In genomic region chr4:4134368-4134767, GRCh38 we compare ENCODE assay signal across 2 cellular contexts.
DNase-seq lines count a peak whose midpoint lies in the region; ATAC-seq, FAIRE-seq and TF ChIP-seq lines count a peak whose summit lies in the region.
"Not testable (repeated sequence)": the region's sequence is repeated elsewhere in the genome, so short reads cannot be mapped to it uniquely, and the experiment has no call there.

No MANE protein-coding gene starts in this region.

- not testable (repeated sequence) for H3K9me1 ChIP-seq in K562 (ENCODE audit: control insufficient read depth, insufficient read depth, low read length)

- not testable (repeated sequence) for TF ChIP-seq EP300 in K562 (IDR thresholded peaks at IDR 0.05; ENCODE audit: low read length)

- H3K9ac ChIP-seq in K562 (ENCODE audit: insufficient read depth in 1 of 2, low read depth in 2 of 2, low read length in 2 of 2); kidney (ENCODE audit: low read length in 2 of 2): not testable (repeated sequence)

- in situ Hi-C loops in K562 (cut with MboI) = not testable (repeated sequence)

- not testable (repeated sequence) for TF ChIP-seq POLR2A in K562 (conservative IDR thresholded peaks at IDR 0.05)

- not testable (repeated sequence) for DNase-seq in K562 (ENCODE audit: extremely low read depth in 1 of 4, low spot score in 3 of 4); kidney

- TF ChIP-seq CTCF in K562 (IDR thresholded peaks at IDR 0.05 in 2 of 3, conservative IDR thresholded peaks at IDR 0.05 in 1 of 3; ENCODE audit: insufficient read depth in 2 of 3, low read depth in 1 of 3, low read length in 3 of 3); kidney (IDR thresholded peaks at IDR 0.05; ENCODE audit: borderline replicate concordance, extremely low read depth, insufficient read depth): not testable (repeated sequence)

- CTCF ChIA-PET in K562 (lab: Yijun Ruan, JAX; ENCODE audit: low intra/inter-chr PET ratio) = not testable (repeated sequence)

- FAIRE-seq in K562 (lab: Jason Lieb, UNC) = not testable (repeated sequence)
- peak; percentile 49 for FAIRE-seq in kidney (lab: Jason Lieb, UNC)

- not testable (repeated sequence) for H3K36me3 ChIP-seq in K562 (ENCODE audit: control insufficient read depth, insufficient read depth, low read length); kidney (ENCODE audit: control insufficient read depth in 1 of 2, insufficient read depth in 2 of 2, low read length in 2 of 2)

- POLR2A ChIA-PET in K562 (lab: Yijun Ruan, JAX) = not testable (repeated sequence)

- H3K4me1 ChIP-seq in K562 (replicated peaks in 1 of 2; ENCODE audit: control insufficient read depth in 2 of 2, insufficient read depth in 2 of 2, low read length in 2 of 2); kidney (ENCODE audit: control insufficient read depth in 1 of 2, insufficient read depth in 1 of 2, low read depth in 1 of 2, low read length in 2 of 2): not testable (repeated sequence)

- 1% methylated on average over 8 of the region's 8 CpGs for WGBS in K562 (ENCODE audit: insufficient coverage, low coverage, missing lambda C conversion rate)

- TF ChIP-seq RAD21 in K562 (CRISPR knock-in tag; conservative IDR thresholded peaks at IDR 0.05 in 1 of 2, IDR thresholded peaks at IDR 0.05 in 1 of 2) = not testable (repeated sequence)

- H3K79me2 ChIP-seq in K562 (ENCODE audit: control insufficient read depth, insufficient read depth, low read length) = not testable (repeated sequence)

- intact Hi-C loops in K562 (cut with micrococcal nuclease); kidney (cut with DNase I): not testable (repeated sequence)

- H3K4me2 ChIP-seq in K562 (ENCODE audit: insufficient read depth, low read length) = not testable (repeated sequence)

- not testable (repeated sequence) for H3K4me3 ChIP-seq in K562; kidney (ENCODE audit: low read length in 2 of 2)

- H2AFZ ChIP-seq in K562 (ENCODE audit: low read depth, low read length) = not testable (repeated sequence)

- not testable (repeated sequence) for ATAC-seq in K562

- H3K27me3 ChIP-seq in K562 (ENCODE audit: control insufficient read depth in 2 of 2, insufficient read depth in 2 of 2, low read length in 2 of 2) = not testable (repeated sequence)

- not testable (repeated sequence) for H4K20me1 ChIP-seq in K562 (replicated peaks; ENCODE audit: control insufficient read depth, insufficient read depth, low read length)

- H3K27ac ChIP-seq in K562 (ENCODE audit: extremely low read depth, low read depth, low read length); kidney (ENCODE audit: low read depth in 2 of 2, low read length in 2 of 2): not testable (repeated sequence)

- BruUV-seq in K562 (replicated peaks; lab: Mats Ljungman, UMichigan) = not testable (repeated sequence)

- not testable (repeated sequence) for H3K9me3 ChIP-seq in K562 (replicated peaks; ENCODE audit: control insufficient read depth, insufficient read depth, low read depth, low read length); kidney (ENCODE audit: control insufficient read depth in 1 of 2, low read length in 2 of 2)

TF ChIP-seq in K562, 482 proteins besides CTCF, POLR2A, EP300 and RAD21:
- peak; percentile 97 for TF ChIP-seq DACH1 (IDR thresholded peaks at IDR 0.05; ENCODE audit: partially characterized antibody)
- TF ChIP-seq, protein P1, sequence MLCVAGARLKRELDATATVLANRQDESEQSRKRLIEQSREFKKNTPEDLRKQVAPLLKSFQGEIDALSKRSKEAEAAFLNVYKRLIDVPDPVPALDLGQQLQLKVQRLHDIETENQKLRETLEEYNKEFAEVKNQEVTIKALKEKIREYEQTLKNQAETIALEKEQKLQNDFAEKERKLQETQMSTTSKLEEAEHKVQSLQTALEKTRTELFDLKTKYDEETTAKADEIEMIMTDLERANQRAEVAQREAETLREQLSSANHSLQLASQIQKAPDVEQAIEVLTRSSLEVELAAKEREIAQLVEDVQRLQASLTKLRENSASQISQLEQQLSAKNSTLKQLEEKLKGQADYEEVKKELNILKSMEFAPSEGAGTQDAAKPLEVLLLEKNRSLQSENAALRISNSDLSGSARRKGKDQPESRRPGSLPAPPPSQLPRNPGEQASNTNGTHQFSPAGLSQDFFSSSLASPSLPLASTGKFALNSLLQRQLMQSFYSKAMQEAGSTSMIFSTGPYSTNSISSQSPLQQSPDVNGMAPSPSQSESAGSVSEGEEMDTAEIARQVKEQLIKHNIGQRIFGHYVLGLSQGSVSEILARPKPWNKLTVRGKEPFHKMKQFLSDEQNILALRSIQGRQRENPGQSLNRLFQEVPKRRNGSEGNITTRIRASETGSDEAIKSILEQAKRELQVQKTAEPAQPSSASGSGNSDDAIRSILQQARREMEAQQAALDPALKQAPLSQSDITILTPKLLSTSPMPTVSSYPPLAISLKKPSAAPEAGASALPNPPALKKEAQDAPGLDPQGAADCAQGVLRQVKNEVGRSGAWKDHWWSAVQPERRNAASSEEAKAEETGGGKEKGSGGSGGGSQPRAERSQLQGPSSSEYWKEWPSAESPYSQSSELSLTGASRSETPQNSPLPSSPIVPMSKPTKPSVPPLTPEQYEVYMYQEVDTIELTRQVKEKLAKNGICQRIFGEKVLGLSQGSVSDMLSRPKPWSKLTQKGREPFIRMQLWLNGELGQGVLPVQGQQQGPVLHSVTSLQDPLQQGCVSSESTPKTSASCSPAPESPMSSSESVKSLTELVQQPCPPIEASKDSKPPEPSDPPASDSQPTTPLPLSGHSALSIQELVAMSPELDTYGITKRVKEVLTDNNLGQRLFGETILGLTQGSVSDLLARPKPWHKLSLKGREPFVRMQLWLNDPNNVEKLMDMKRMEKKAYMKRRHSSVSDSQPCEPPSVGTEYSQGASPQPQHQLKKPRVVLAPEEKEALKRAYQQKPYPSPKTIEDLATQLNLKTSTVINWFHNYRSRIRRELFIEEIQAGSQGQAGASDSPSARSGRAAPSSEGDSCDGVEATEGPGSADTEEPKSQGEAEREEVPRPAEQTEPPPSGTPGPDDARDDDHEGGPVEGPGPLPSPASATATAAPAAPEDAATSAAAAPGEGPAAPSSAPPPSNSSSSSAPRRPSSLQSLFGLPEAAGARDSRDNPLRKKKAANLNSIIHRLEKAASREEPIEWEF (CRISPR knock-in tag; IDR thresholded peaks at IDR 0.05) = peak; percentile 44; the same call in 1 of the 2 replicates
